ENCODE assay signal across 26 cellular contexts in the genomic region with DNA sequence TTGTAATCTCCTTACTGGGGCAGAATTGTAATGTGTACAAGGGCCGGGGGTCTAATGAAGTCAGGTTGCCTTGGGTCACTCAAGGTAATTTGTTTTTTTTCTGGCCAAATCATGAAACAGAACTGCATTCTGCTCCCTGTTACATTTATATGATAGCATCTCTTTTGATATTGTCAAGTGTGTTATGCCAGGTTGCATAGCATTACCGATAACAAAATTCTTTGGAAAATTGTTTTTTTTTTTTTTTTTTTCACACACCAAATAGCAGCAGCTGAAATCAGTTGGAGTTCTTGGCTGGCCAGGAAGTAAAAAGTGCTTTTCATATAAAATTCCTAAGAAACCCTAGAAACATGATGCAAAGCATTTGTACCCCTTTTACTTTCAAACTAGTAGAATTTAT.
DNase-seq lines count a peak whose midpoint lies in the region; ATAC-seq, FAIRE-seq and TF ChIP-seq lines count a peak whose summit lies in the region.
"Had no signal": no experiment of that assay in that cellular context is flagged by ENCODE, and none has a peak within 500 bp of the region (broad histone marks: within the 10 kb centered on the region; RNA-seq: fewer than 3 reads in every experiment).

No MANE protein-coding gene starts in this region.

- in situ Hi-C loops in brain microvascular endothelial cell (cut with HindIII; ENCODE audit: low pct_ligation_motif_present, low sequenced_read_pairs): no loop called here

- peaks cover 1% of the 10 kb centered on the region for H3K79me2 ChIP-seq in trophoblast cell (ENCODE audit: control insufficient read depth, insufficient read depth, low read length, poor library complexity)

- TF ChIP-seq POLR2A in gastroesophageal sphincter (IDR thresholded peaks at IDR 0.05): no peak

- H3K9me3 ChIP-seq in gastroesophageal sphincter (no peaks in the 10 kb centered on the region), trophoblast cell (ENCODE audit: insufficient read depth, low read depth, low read length) (no peaks in the 10 kb centered on the region)
- H3K9me3 ChIP-seq: stomach had no signal

- TF ChIP-seq CTCF in AG09309 (IDR thresholded peaks at IDR 0.05; ENCODE audit: control insufficient read depth, insufficient read depth, low read depth, low read length, missing control alignments) (no peak), brain microvascular endothelial cell (IDR thresholded peaks at IDR 0.05; ENCODE audit: low read depth, low read length, missing control alignments) (no peak), gastroesophageal sphincter (IDR thresholded peaks at IDR 0.05) (no peak)

- H3K4me2 ChIP-seq in trophoblast cell (ENCODE audit: low read length): no peak overlapping the region

- FAIRE-seq in RCC 7860 (lab: Jason Lieb, UNC): no peak
- FAIRE-seq: endometrium, GM18507, H1, islet of Langerhans had no signal

- H2AK5ac ChIP-seq in trophoblast cell (ENCODE audit: low read length): no peak overlapping the region

- H3K14ac ChIP-seq in trophoblast cell (ENCODE audit: low read length): no peak overlapping the region

- H2BK120ac ChIP-seq in trophoblast cell (ENCODE audit: insufficient read depth, low read length, poor library complexity): no peak overlapping the region

- no peak overlapping the region for H3K23ac ChIP-seq in trophoblast cell (ENCODE audit: low read length)

- no peak overlapping the region for H3K9ac ChIP-seq in trophoblast cell (ENCODE audit: low read length)

- no peak overlapping the region for H2AFZ ChIP-seq in trophoblast cell (ENCODE audit: insufficient read depth, low read length, poor library complexity)

- H3K27ac ChIP-seq in brain microvascular endothelial cell (peak overlapping the region; percentile 74), gastroesophageal sphincter (peak overlapping the region; percentile 74 to 81 (median 79)), trophoblast cell (ENCODE audit: low read depth, low read length) (peak overlapping the region; percentile 58)
- H3K27ac ChIP-seq: foreskin keratinocyte, HL-60, stomach, WERI-Rb-1 had no signal

- no peak overlapping the region for H4K12ac ChIP-seq in trophoblast cell (ENCODE audit: low read depth, low read length)

- H3K4me1 ChIP-seq in gastroesophageal sphincter (peaks cover 16 to 52% (median 17%) of the 10 kb centered on the region in 3 donors), trophoblast cell (ENCODE audit: control insufficient read depth in 1 of 2, insufficient read depth in 2 of 2, low read length in 2 of 2) (peaks cover 4 to 6% of the 10 kb centered on the region in 2 experiments)
- H3K4me1 ChIP-seq: foreskin keratinocyte had no signal

- no peak overlapping the region for H3K4ac ChIP-seq in trophoblast cell (ENCODE audit: low read depth, low read length)

- no peak overlapping the region for H4K8ac ChIP-seq in trophoblast cell (ENCODE audit: low read depth, low read length)

- no peak for DNase-seq in AG09309 (ENCODE audit: low read depth)
- no peak for DNase-seq in brain microvascular endothelial cell
- peak in 1 of 2 donors; percentile 75 for DNase-seq in trophoblast cell
- DNase-seq in activated CD8-positive, alpha-beta memory T cell treated with anti-CD3 and anti-CD28 coated beads for 24 hours: no peak
- DNase-seq in RCC 7860 (ENCODE audit: low spot score): no peak
- DNase-seq in activated naive CD4-positive, alpha-beta T cell treated with anti-CD3 and anti-CD28 coated beads, Interleukin-2, amount 50 U/mL, for 16 hours: no peak
- DNase-seq in NCI-H69 (lab: John Stamatoyannopoulos, UW): no peak
- DNase-seq: activated naive CD8-positive, alpha-beta T cell treated with anti-CD3 and anti-CD28 coated beads, Interleukin-2, amount 10 ng/mL, durations not matched to agents 7 days and 5 days; CD4-positive, alpha-beta T cell; cortex of kidney; DMS 273 treated with DMSO at 0.1 percent for 48 hours; foreskin keratinocyte; NCI-H1105; NCI-H2081; NK-92 treated with Interleukin-12 subunit alpha and Interleukin-12 subunit beta, amount 100 ng/mL, for 24 hours; nucleus accumbens; stomach; WERI-Rb-1 had no signal

- no peak for TF ChIP-seq EP300 in gastroesophageal sphincter (IDR thresholded peaks at IDR 0.05)

- no peak overlapping the region for H2BK5ac ChIP-seq in trophoblast cell (ENCODE audit: low read depth, low read length, poor library complexity)

- H3K79me1 ChIP-seq in trophoblast cell (ENCODE audit: low read length): peaks cover 15% of the 10 kb centered on the region

- no peak for ATAC-seq in gastroesophageal sphincter
- ATAC-seq: foreskin keratinocyte, Panc1 had no signal

- H3K4me3 ChIP-seq in AG09309 (ENCODE audit: control insufficient read depth, low read depth, low read length) (peak overlapping the region; percentile 15; the same call in 1 of the 2 replicates), brain microvascular endothelial cell (ENCODE audit: low read depth, low read length) (peak overlapping the region; percentile 12), gastroesophageal sphincter (no peak overlapping the region), trophoblast cell (ENCODE audit: low read depth, low read length) (no peak overlapping the region)
- H3K4me3 ChIP-seq: lung, stomach had no signal

- no peak overlapping the region for H2BK12ac ChIP-seq in trophoblast cell (ENCODE audit: low read length)

- WGBS in gastroesophageal sphincter (ENCODE audit: low coverage in 1 of 2), 2 donors: 11 to 29% methylated on average over 2 of the region's 2 CpGs
- WGBS in trophoblast cell (ENCODE audit: extremely low coverage, insufficient coverage, insufficient read length): no CpG with 5 or more reads among the region's 2 CpGs

- H3K36me3 ChIP-seq in brain microvascular endothelial cell (replicated peaks) (no peaks in the 10 kb centered on the region), gastroesophageal sphincter (no peaks in the 10 kb centered on the region), trophoblast cell (ENCODE audit: control insufficient read depth in 1 of 2, insufficient read depth in 2 of 2, low read length in 2 of 2) (no peaks in the 10 kb centered on the region)
- H3K36me3 ChIP-seq: stomach, WERI-Rb-1 had no signal

- no peak overlapping the region for H4K91ac ChIP-seq in trophoblast cell (ENCODE audit: low read depth, low read length)

- no peak overlapping the region for H3K18ac ChIP-seq in trophoblast cell (ENCODE audit: low read length)

- H3K27me3 ChIP-seq in brain microvascular endothelial cell (replicated peaks) (no peaks in the 10 kb centered on the region), gastroesophageal sphincter (no peaks in the 10 kb centered on the region), trophoblast cell (ENCODE audit: insufficient read depth, low read length) (no peaks in the 10 kb centered on the region)
- H3K27me3 ChIP-seq: foreskin keratinocyte, stomach had no signal

Comparison
In these comparisons a context has a peak if more than half of its experiments do, and no peak if none do; other contexts are left out.
1. H3K4me3 ChIP-seq: peak in AG09309 (single experiment) and brain microvascular endothelial cell (single experiment); none in gastroesophageal sphincter (0 of 2) and trophoblast cell (single experiment).
2. Peak in every context shown above with its lines, with median percentiles within 50 percentile points of each other: H3K27ac ChIP-seq.